11 cellular contexts compared by ENCODE assay signal in genomic region chr20:53883098-53883762, GRCh38.
DNase-seq lines count a peak whose midpoint lies in the region; ATAC-seq and TF ChIP-seq lines count a peak whose summit lies in the region.
"Had no signal": no experiment of that assay in that cellular context is flagged by ENCODE, and none has a peak within 500 bp of the region (broad histone marks: within the 10 kb centered on the region; RNA-seq: fewer than 3 reads in every experiment).

No MANE protein-coding gene starts in this region.

- DNase-seq in activated CD4-positive, alpha-beta T cell treated with anti-CD3 and anti-CD28 coated beads, Interleukin-2, amount 50 U/mL, for 48 hours: peak; percentile 23 to 40
- DNase-seq in activated CD4-positive, alpha-beta T cell treated with anti-CD3 and anti-CD28 coated beads, Interleukin-2, amount 50 U/mL, for 1 hour: no peak
- DNase-seq in HT1080 (ENCODE audit: low read depth): peak; percentile 99
- DNase-seq in activated CD8-positive, alpha-beta T cell treated with anti-CD3 and anti-CD28 coated beads for 36 hours: peak; percentile 66
- DNase-seq in myocyte (ENCODE audit: low read depth): peak; percentile 68
- no peak for DNase-seq in upper lobe of left lung
- no peak for DNase-seq in hypothalamus (lab: John Stamatoyannopoulos, UW)
- DNase-seq: left ventricle myocardium inferior had no signal

- H3K4me3 ChIP-seq in upper lobe of left lung: no peak overlapping the region
- H3K4me3 ChIP-seq: GM23338, left ventricle myocardium inferior had no signal

- no peak for TF ChIP-seq EP300 in upper lobe of left lung (IDR thresholded peaks at IDR 0.05)

- POLR2A ChIA-PET in activated CD8-positive, alpha-beta T cell treated with anti-CD3 and anti-CD28 coated beads for 36 hours (lab: Charles Lee): interaction anchor here (0.7 to 3.3 kb wide), 4 partner anchors 11 to 131 kb away, joined by 3 to 14 read pairs (median 8); no protein-coding TSS in a partner anchor

- CTCF ChIA-PET in activated CD8-positive, alpha-beta T cell treated with anti-CD3 and anti-CD28 coated beads for 36 hours (lab: Charles Lee): interaction anchor here (3.8 kb wide), 1 partner anchor 16 kb away, joined by 25 read pairs; no protein-coding TSS in a partner anchor

- ATAC-seq in activated CD8-positive, alpha-beta T cell treated with anti-CD3 and anti-CD28 coated beads for 36 hours: no peak
- ATAC-seq in upper lobe of left lung (ENCODE audit: low FRiP score in 2 of 2): no peak
- no peak for ATAC-seq in GM21786 (IDR thresholded peaks at IDR 0.05; ENCODE audit: unreplicated experiment)
- ATAC-seq: GM23338 had no signal

- peak overlapping the region; percentile 76 for H3K27ac Mint-ChIP-seq in activated CD8-positive, alpha-beta T cell treated with anti-CD3 and anti-CD28 coated beads for 36 hours
- H3K27ac Mint-ChIP-seq: GM23338 had no signal

- no peaks in the 10 kb centered on the region for H3K27me3 Mint-ChIP-seq in activated CD8-positive, alpha-beta T cell treated with anti-CD3 and anti-CD28 coated beads for 36 hours

- peaks cover 77% of the 10 kb centered on the region for H3K4me1 Mint-ChIP-seq in activated CD8-positive, alpha-beta T cell treated with anti-CD3 and anti-CD28 coated beads for 36 hours (ENCODE audit: low read depth)

- H3K36me3 Mint-ChIP-seq in activated CD8-positive, alpha-beta T cell treated with anti-CD3 and anti-CD28 coated beads for 36 hours (ENCODE audit: low read depth): peaks cover 6% of the 10 kb centered on the region

- H3K9me3 ChIP-seq in upper lobe of left lung: no peaks in the 10 kb centered on the region
- H3K9me3 ChIP-seq: left ventricle myocardium inferior, neutrophil had no signal

- no peaks in the 10 kb centered on the region for H3K27me3 ChIP-seq in upper lobe of left lung
- H3K27me3 ChIP-seq: neutrophil had no signal

- WGBS in upper lobe of left lung, 2 donors: 90 to 93% methylated on average over 3 of the region's 3 CpGs

- H3K4me3 Mint-ChIP-seq in activated CD8-positive, alpha-beta T cell treated with anti-CD3 and anti-CD28 coated beads for 36 hours: no peak overlapping the region
- H3K4me3 Mint-ChIP-seq: GM23338 had no signal

- intact Hi-C loops in activated CD8-positive, alpha-beta T cell treated with anti-CD3 and anti-CD28 coated beads for 36 hours (cut with micrococcal nuclease): no loop called here

- H3K27ac ChIP-seq in upper lobe of left lung: no peak overlapping the region
- H3K27ac ChIP-seq: left ventricle myocardium inferior, neutrophil had no signal

- H3K4me1 ChIP-seq in upper lobe of left lung: peaks cover 0 to 4% (median 1%) of the 10 kb centered on the region in 4 donors

- no peak for TF ChIP-seq CTCF in activated CD8-positive, alpha-beta T cell treated with anti-CD3 and anti-CD28 coated beads for 36 hours (IDR thresholded peaks at IDR 0.05)
- no peak for TF ChIP-seq CTCF in upper lobe of left lung (IDR thresholded peaks at IDR 0.05)

- no peaks in the 10 kb centered on the region for H3K36me3 ChIP-seq in upper lobe of left lung
- H3K36me3 ChIP-seq: left ventricle myocardium inferior, neutrophil had no signal

- peaks cover 7% of the 10 kb centered on the region for H3K9me3 Mint-ChIP-seq in activated CD8-positive, alpha-beta T cell treated with anti-CD3 and anti-CD28 coated beads for 36 hours
- H3K9me3 Mint-ChIP-seq: GM23338 had no signal

- no peak for TF ChIP-seq POLR2A in upper lobe of left lung (IDR thresholded peaks at IDR 0.05)

Comparison
In these comparisons a context has a peak if more than half of its experiments do, and no peak if none do; other contexts are left out.
1. DNase-seq: peak in activated CD4-positive, alpha-beta T cell treated with anti-CD3 and anti-CD28 coated beads, Interleukin-2, amount 50 U/mL, for 48 hours (2 of 2), HT1080 (single experiment), activated CD8-positive, alpha-beta T cell treated with anti-CD3 and anti-CD28 coated beads for 36 hours (single experiment) and myocyte (single experiment); none in activated CD4-positive, alpha-beta T cell treated with anti-CD3 and anti-CD28 coated beads, Interleukin-2, amount 50 U/mL, for 1 hour (single experiment), upper lobe of left lung (0 of 2) and hypothalamus (0 of 51).